ENCODE assay signal across 27 cellular contexts in genomic region chr12:131539381-131539780, GRCh38.
"Had no signal": no experiment of that assay in that cellular context is flagged by ENCODE, and none has a peak within 500 bp of the region (broad histone marks: within the 10 kb centered on the region; RNA-seq: fewer than 3 reads in every experiment).

No MANE protein-coding gene starts in this region.

- H3K9me3 ChIP-seq: ascending aorta, esophagus squamous epithelium had no signal

- DNase-seq: activated CD4-positive, alpha-beta memory T cell treated with anti-CD3 and anti-CD28 coated beads, Interleukin-2, amount 10 ng/mL, durations not matched to agents 7 days and 5 days; activated CD4-positive, alpha-beta T cell treated with anti-CD3 and anti-CD28 coated beads for 1 hour; activated CD4-positive, alpha-beta T cell treated with anti-CD3 and anti-CD28 coated beads for 4 hours; activated CD4-positive, alpha-beta T cell treated with anti-CD3 and anti-CD28 coated beads, Interleukin-2, amount 10 ng/mL, durations not matched to agents 7 days and 5 days; activated CD4-positive, alpha-beta T cell treated with anti-CD3 and anti-CD28 coated beads, Interleukin-2, amount 50 U/mL, for 4 hours; activated CD8-positive, alpha-beta memory T cell treated with anti-CD3 and anti-CD28 coated beads, Interleukin-2, amount 50 U/mL, for 48 hours; activated gamma-delta T cell; activated naive CD4-positive, alpha-beta T cell; activated naive CD4-positive, alpha-beta T cell treated with anti-CD3 and anti-CD28 coated beads, Interleukin-2, amount 10 ng/mL, durations not matched to agents 7 days and 5 days; activated naive CD8-positive, alpha-beta T cell treated with anti-CD3 and anti-CD28 coated beads, Interleukin-2, amount 10 ng/mL, durations not matched to agents 7 days and 5 days; activated T-cell treated with anti-CD3 and anti-CD28 coated beads for 4 hours; activated T-cell treated with anti-CD3 and anti-CD28 coated beads, Interleukin-2, amount 50 U/mL, for 24 hours; activated T-cell treated with anti-CD3 and anti-CD28 coated beads, Interleukin-2, amount 50 U/mL, for 72 hours; brain microvascular endothelial cell; caudate nucleus; cortex of kidney; dermis blood vessel endothelial cell; effector CD8-positive, alpha-beta T cell; esophagus squamous epithelium; foreskin melanocyte; head of caudate nucleus; T-helper 2 cell had no signal

- H3K4me3 ChIP-seq: ascending aorta, esophagus squamous epithelium had no signal

- FAIRE-seq: endothelial cell of umbilical vein had no signal

- H3K4me1 ChIP-seq: ascending aorta had no signal

- H3K27ac ChIP-seq: ascending aorta, brain microvascular endothelial cell, epithelial cell of prostate, esophagus squamous epithelium had no signal

- ATAC-seq: activated naive CD4-positive, alpha-beta T cell treated with anti-CD3 and anti-CD28 coated beads, Interleukin-2, amount 50 U/mL, for 72 hours; activated T-cell treated with anti-CD3 and anti-CD28 coated beads, Interleukin-2, amount 50 U/mL, for 72 hours; WTC11 had no signal

- H3K27me3 ChIP-seq: ascending aorta, brain microvascular endothelial cell had no signal

- H3K36me3 ChIP-seq: ascending aorta, brain microvascular endothelial cell, esophagus squamous epithelium had no signal
